29 cellular contexts compared by ENCODE assay signal in genomic region chr3:16528111-16528510, GRCh38.
"Had no signal": no experiment of that assay in that cellular context is flagged by ENCODE, and none has a peak within 500 bp of the region (broad histone marks: within the 10 kb centered on the region; RNA-seq: fewer than 3 reads in every experiment).

No MANE protein-coding gene starts in this region.

- ATAC-seq: activated naive CD8-positive, alpha-beta T cell treated with anti-CD3 and anti-CD28 coated beads, Interleukin-2, amount 50 U/mL, for 24 hours; activated T-cell treated with anti-CD3 and anti-CD28 coated beads, Interleukin-2, amount 50 U/mL, for 4 hours; Panc1 had no signal

- H3K27me3 ChIP-seq: brain microvascular endothelial cell, SJCRH30 had no signal

- DNase-seq: activated CD4-positive, alpha-beta memory T cell treated with anti-CD3 and anti-CD28 coated beads for 36 hours; activated CD4-positive, alpha-beta T cell treated with anti-CD3 and anti-CD28 coated beads, Interleukin-2, amount 10 ng/mL, durations not matched to agents 24 days and 14 days; activated CD8-positive, alpha-beta memory T cell treated with anti-CD3 and anti-CD28 coated beads, Interleukin-2, amount 50 U/mL, for 4 hours; activated effector memory CD4-positive, alpha-beta T cell treated with Interleukin-2 at 50 U/mL for 16 hours; activated naive CD4-positive, alpha-beta T cell treated with anti-CD3 and anti-CD28 coated beads, Interleukin-2, amount 10 ng/mL, durations not matched to agents 7 days and 5 days; activated naive CD8-positive, alpha-beta T cell treated with anti-CD3 and anti-CD28 coated beads, Interleukin-2, amount 50 U/mL, for 24 hours; activated T-cell treated with anti-CD3 and anti-CD28 coated beads for 4 hours; activated T-cell treated with anti-CD3 and anti-CD28 coated beads, Interleukin-2, amount 50 U/mL, for 4 hours; anterior cingulate cortex; brain microvascular endothelial cell; Karpas-422; KBM-7; NCI-H1105; NCI-H1417 treated with DMSO at 0.1 percent for 48 hours; NCI-H187 treated with DMSO at 0.1 percent for 48 hours; NCI-H2081; NCI-H226; NCI-H446 treated with DMSO at 0.1 percent for 48 hours; NCI-H524; NCI-H69; NCI-H82; SHP77; SJCRH30 had no signal

- H3K9me3 Mint-ChIP-seq: IgD-negative memory B cell had no signal

- H3K4me3 Mint-ChIP-seq: activated CD4-positive, alpha-beta memory T cell treated with anti-CD3 and anti-CD28 coated beads for 36 hours; activated CD4-positive, alpha-beta T cell treated with anti-CD3 and anti-CD28 coated beads, Interleukin-2, amount 10 ng/mL, durations not matched to agents 24 days and 14 days; activated naive CD4-positive, alpha-beta T cell treated with anti-CD3 and anti-CD28 coated beads, Interleukin-2, amount 10 ng/mL, durations not matched to agents 7 days and 5 days; activated naive CD8-positive, alpha-beta T cell; activated naive CD8-positive, alpha-beta T cell treated with anti-CD3 and anti-CD28 coated beads, Interleukin-2, amount 50 U/mL, for 24 hours; activated T-cell treated with anti-CD3 and anti-CD28 coated beads, Interleukin-2, amount 50 U/mL, for 4 hours; IgD-negative memory B cell; T-helper 1 cell treated with Interleukin-12 subunit alpha and Interleukin-12 subunit beta and Interleukin-4 antibody, amounts not matched to agents 30 μg/mL and 1 μg/mL, for 36 hours; T-helper 2 cell treated with Interferon-gamma antibody and Interleukin-4, amounts not matched to agents 5 μg/mL and 100 μg/mL, for 36 hours had no signal

- H3K27ac Mint-ChIP-seq: activated CD4-positive, alpha-beta memory T cell treated with anti-CD3 and anti-CD28 coated beads for 36 hours; activated CD4-positive, alpha-beta T cell treated with anti-CD3 and anti-CD28 coated beads, Interleukin-2, amount 10 ng/mL, durations not matched to agents 24 days and 14 days; activated naive CD4-positive, alpha-beta T cell treated with anti-CD3 and anti-CD28 coated beads, Interleukin-2, amount 10 ng/mL, durations not matched to agents 7 days and 5 days; activated naive CD8-positive, alpha-beta T cell; activated naive CD8-positive, alpha-beta T cell treated with anti-CD3 and anti-CD28 coated beads, Interleukin-2, amount 50 U/mL, for 24 hours; IgD-negative memory B cell; T-helper 1 cell treated with Interleukin-12 subunit alpha and Interleukin-12 subunit beta and Interleukin-4 antibody, amounts not matched to agents 30 μg/mL and 1 μg/mL, for 36 hours; T-helper 2 cell treated with Interferon-gamma antibody and Interleukin-4, amounts not matched to agents 5 μg/mL and 100 μg/mL, for 36 hours had no signal

- H3K36me3 Mint-ChIP-seq: activated naive CD4-positive, alpha-beta T cell treated with anti-CD3 and anti-CD28 coated beads, Interleukin-2, amount 10 ng/mL, durations not matched to agents 7 days and 5 days had no signal

- H3K4me3 ChIP-seq: SJCRH30, SK-N-MC had no signal

- H3K27me3 Mint-ChIP-seq: activated naive CD8-positive, alpha-beta T cell; activated naive CD8-positive, alpha-beta T cell treated with anti-CD3 and anti-CD28 coated beads, Interleukin-2, amount 50 U/mL, for 24 hours had no signal

- H3K27ac ChIP-seq: brain microvascular endothelial cell, SJCRH30, SK-N-MC had no signal

- H3K36me3 ChIP-seq: brain microvascular endothelial cell, SJCRH30 had no signal
